In genomic region chr4:153792007-153792892, GRCh38 we compare ENCODE assay signal across 8 cellular contexts. TPM values are rescaled to one million over a fixed set of nuclear protein-coding genes. Genes with fewer than 3 reads are reported as not detected.
A peak's percentile ranks its signal among the peaks of the same experiment; 100 is the strongest.
DNase-seq lines count a peak whose midpoint lies in the region; ATAC-seq and TF ChIP-seq lines count a peak whose summit lies in the region.

No MANE protein-coding gene starts in this region.

- DNase-seq in AG08396 (ENCODE audit: low spot score) (peak; percentile 34), astrocyte of the cerebellum (ENCODE audit: low read depth) (no peak), iPS DF 6.9 (ENCODE audit: low read depth, low spot score) (no peak), gastrocnemius medialis (peak in 1 of 2 donors; percentile 37)
- no peak for DNase-seq in effector CD4-positive, alpha-beta T cell

- WGBS in HUES64, result 41% methylated on average over 52 of the region's 53 CpGs
- no CpG with 5 or more reads among the region's 53 CpGs for WGBS in iPS DF 6.9 (ENCODE audit: insufficient coverage, insufficient read length)

- peak overlapping the region; percentile 95 for H3K9ac ChIP-seq in HUES64 (ENCODE audit: low read depth, low read length)

- intact Hi-C loops in gastrocnemius medialis (cut with DNase I; ENCODE audit: low total_unique reads), result loop anchor here (10.0 kb wide), 1 partner anchor 213 kb away; no protein-coding TSS in a partner anchor

- ATAC-seq in gastrocnemius medialis, result peak in 1 of 2 donors; percentile 49
- no peak for ATAC-seq in GM21447 (IDR thresholded peaks at IDR 0.05; ENCODE audit: unreplicated experiment)
- no peak for ATAC-seq in HG02970 (IDR thresholded peaks at IDR 0.05; ENCODE audit: low FRiP score, unreplicated experiment)

- no peaks in the 10 kb centered on the region for H3K36me3 ChIP-seq in HUES64 (ENCODE audit: insufficient read depth, low read length)
- no peaks in the 10 kb centered on the region for H3K36me3 ChIP-seq in iPS DF 6.9 (ENCODE audit: control insufficient read depth, insufficient read depth, low read length)
- H3K36me3 ChIP-seq in gastrocnemius medialis, result no peaks in the 10 kb centered on the region

- in situ Hi-C loops in astrocyte of the cerebellum (cut with HindIII; ENCODE audit: low sequenced_read_pairs), result no loop called here
- in situ Hi-C loops in gastrocnemius medialis (cut with MboI; ENCODE audit: low sequenced_read_pairs in 4 of 4), result loop anchor here in 1 of 4 donors (25.0 kb wide), 1 partner anchor 520 kb away; no protein-coding TSS in a partner anchor

- H3K4me1 ChIP-seq in HUES64 (ENCODE audit: insufficient read depth, low read length) (peaks cover 21% of the 10 kb centered on the region), iPS DF 6.9 (ENCODE audit: control insufficient read depth, insufficient read depth, low read length) (peaks cover 5% of the 10 kb centered on the region; the same call in 1 of the 2 replicates), gastrocnemius medialis (peaks cover 0 to 16% of the 10 kb centered on the region in 2 donors)

- no peaks in the 10 kb centered on the region for H3K9me3 ChIP-seq in HUES64 (ENCODE audit: insufficient read depth, low read depth, low read length)
- H3K9me3 ChIP-seq in iPS DF 6.9 (ENCODE audit: control insufficient read depth, insufficient read depth, low read length), result no peaks in the 10 kb centered on the region
- H3K9me3 ChIP-seq in gastrocnemius medialis, result no peaks in the 10 kb centered on the region

- peaks cover 21% of the 10 kb centered on the region for H3K27me3 ChIP-seq in HUES64 (ENCODE audit: insufficient read depth, low read length)
- peaks cover 6% of the 10 kb centered on the region; the same call in 1 of the 2 replicates for H3K27me3 ChIP-seq in iPS DF 6.9 (ENCODE audit: control insufficient read depth, insufficient read depth, low read length)
- peaks cover 59 to 68% (median 64%) of the 10 kb centered on the region in 3 donors for H3K27me3 ChIP-seq in gastrocnemius medialis

- TF ChIP-seq CTCF in astrocyte of the cerebellum (IDR thresholded peaks at IDR 0.05; ENCODE audit: low read depth, low read length, missing control alignments), result peak; percentile 37
- peak in 1 of 5 experiments; percentile 19 for TF ChIP-seq CTCF in gastrocnemius medialis (IDR thresholded peaks at IDR 0.05 in 4 of 5, conservative IDR thresholded peaks at IDR 0.05 in 1 of 5)

- TF ChIP-seq POLR2A in gastrocnemius medialis (IDR thresholded peaks at IDR 0.05), result no peak

- H3K27ac ChIP-seq in HUES64 (ENCODE audit: low read depth, low read length) (peak overlapping the region; percentile 57), iPS DF 6.9 (ENCODE audit: low read length) (no peak overlapping the region), gastrocnemius medialis (no peak overlapping the region)

- H3K4me3 ChIP-seq in HUES64 (ENCODE audit: low read length) (peak overlapping the region; percentile 80), astrocyte of the cerebellum (ENCODE audit: low read depth, low read length) (peak overlapping the region; percentile 23), iPS DF 6.9 (ENCODE audit: low read length) (peak overlapping the region; percentile 39; the same call in 1 of the 2 replicates), gastrocnemius medialis (peak overlapping the region; percentile 1 to 44 (median 10))

RNA-seq across cellular contexts. Expression of gene SFRP2, which starts 3.4 kb away (rescaled TPM):
- 287 TPM for polyA plus RNA-seq in HUES64 (2013, experiment 1 of 2)
- polyA plus RNA-seq in HUES64 (2013, experiment 2 of 2), result 333 TPM
- under 1 TPM in 3 of 4 donors, not detected in 1; 0.59 to 0.86 (median 0.83) TPM for total RNA-seq in gastrocnemius medialis

RNA-seq across cellular contexts. Expression of gene RNF175, which starts 32.4 kb away (rescaled TPM):
- polyA plus RNA-seq in HUES64 (2013, experiment 1 of 2), result 5.9 TPM
- polyA plus RNA-seq in HUES64 (2013, experiment 2 of 2), result 10.3 TPM
- 1 to 10 TPM in 1 of 4 donors, not detected in 3; 1.2 TPM for total RNA-seq in gastrocnemius medialis

Comparison
In these comparisons a context has a peak if more than half of its experiments do, and no peak if none do; other contexts are left out.
1. H3K4me3 ChIP-seq: peak in every context shown above with its lines; median percentile 80 in HUES64; 39 in iPS DF 6.9; 23 in astrocyte of the cerebellum; 10 in gastrocnemius medialis.